30 cellular contexts compared by ENCODE assay signal in the genomic region with DNA sequence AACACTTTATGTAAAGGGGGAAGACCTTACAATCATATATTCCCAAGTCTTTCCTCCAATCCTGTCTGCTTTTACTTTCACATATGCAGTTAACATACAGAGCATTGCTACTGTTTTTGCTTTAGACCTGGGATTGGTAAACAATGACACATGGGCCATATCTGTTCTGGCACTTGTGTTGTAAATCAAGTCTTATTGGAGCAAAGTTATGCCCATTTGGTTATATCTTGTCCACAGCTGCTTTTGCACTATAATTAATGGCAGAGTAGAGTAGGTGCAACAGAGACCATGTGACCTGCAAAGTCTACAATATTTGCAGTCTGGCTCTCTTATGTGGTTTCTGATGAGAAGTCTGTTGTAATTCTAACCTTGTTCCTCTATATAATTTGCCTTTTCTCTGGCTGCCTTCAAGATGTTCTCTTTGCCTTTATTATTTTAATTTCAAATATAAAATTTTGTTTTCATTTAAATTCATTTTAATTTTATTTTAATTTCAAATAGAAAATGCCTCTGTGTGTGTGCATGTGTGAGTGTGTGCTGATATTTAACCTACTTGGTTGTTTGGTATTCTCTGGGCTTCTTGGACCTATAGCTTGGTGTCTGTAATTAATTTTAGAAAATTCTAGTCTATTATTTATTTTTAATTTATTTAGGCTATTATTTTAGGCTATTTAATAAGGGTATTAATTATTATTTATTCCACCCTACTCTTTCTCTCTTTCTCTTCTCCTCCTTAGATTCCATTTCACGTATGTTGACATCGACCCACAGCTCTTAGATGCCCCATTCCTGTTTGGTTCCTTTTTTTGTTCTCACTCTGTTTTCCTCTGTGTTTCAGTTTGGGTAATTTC. TPM values are rescaled to one million over a fixed set of nuclear protein-coding genes. Genes with fewer than 3 reads are reported as not detected.
"Had no signal": no experiment of that assay in that cellular context is flagged by ENCODE, and none has a peak within 500 bp of the region (broad histone marks: within the 10 kb centered on the region; RNA-seq: fewer than 3 reads in every experiment).

No MANE protein-coding gene starts in this region.

- H3K4me3 ChIP-seq: breast epithelium, colonic mucosa, dorsolateral prefrontal cortex, left ventricle myocardium inferior, tibial artery had no signal

- H3K27ac ChIP-seq: breast epithelium, colonic mucosa, dorsolateral prefrontal cortex, left ventricle myocardium inferior, tibial artery had no signal

- H3K4me1 ChIP-seq: breast epithelium, colonic mucosa, tibial artery had no signal

- H3K9me3 Mint-ChIP-seq: activated naive CD4-positive, alpha-beta T cell treated with anti-CD3 and anti-CD28 coated beads for 36 hours; activated naive CD8-positive, alpha-beta T cell treated with anti-CD3 and anti-CD28 coated beads, Interleukin-2, amount 10 ng/mL, durations not matched to agents 7 days and 5 days; central memory CD8-positive, alpha-beta T cell; effector memory CD8-positive, alpha-beta T cell; neural crest cell; stimulated activated effector memory CD8-positive, alpha-beta T cell treated with anti-CD3 and anti-CD28 coated beads, Interleukin-12 subunit alpha, Interleukin-12 subunit beta, amount 100 ng/mL, for 72 hours; stimulated activated naive CD8-positive, alpha-beta T cell treated with anti-CD3 and anti-CD28 coated beads, Interleukin-15, amount 100 ng/mL, for 72 hours had no signal

- H3K36me3 Mint-ChIP-seq: activated naive CD8-positive, alpha-beta T cell treated with anti-CD3 and anti-CD28 coated beads, Interleukin-2, amount 10 ng/mL, durations not matched to agents 7 days and 5 days; naive thymus-derived CD4-positive, alpha-beta T cell; stimulated activated effector memory CD8-positive, alpha-beta T cell treated with anti-CD3 and anti-CD28 coated beads, Interleukin-12 subunit alpha, Interleukin-12 subunit beta, amount 100 ng/mL, for 72 hours had no signal

- H3K36me3 ChIP-seq: breast epithelium, colonic mucosa, left ventricle myocardium inferior, tibial artery had no signal

- H3K9me3 ChIP-seq: breast epithelium, colonic mucosa, tibial artery had no signal

- H3K4me1 Mint-ChIP-seq: activated naive CD8-positive, alpha-beta T cell treated with anti-CD3 and anti-CD28 coated beads, Interleukin-2, amount 10 ng/mL, durations not matched to agents 7 days and 5 days; central memory CD8-positive, alpha-beta T cell; stimulated activated effector memory CD8-positive, alpha-beta T cell treated with anti-CD3 and anti-CD28 coated beads, Interleukin-12 subunit alpha, Interleukin-12 subunit beta, amount 100 ng/mL, for 72 hours; stimulated activated naive CD8-positive, alpha-beta T cell treated with anti-CD3 and anti-CD28 coated beads, Interleukin-15, amount 100 ng/mL, for 72 hours had no signal

- DNase-seq: activated CD4-positive, alpha-beta T cell treated with anti-CD3 and anti-CD28 coated beads for 4 hours; activated CD4-positive, alpha-beta T cell treated with anti-CD3 and anti-CD28 coated beads, Interleukin-2, amount 50 U/mL, for 48 hours; activated CD4-positive, CD25-positive, alpha-beta regulatory T cell; activated effector memory CD4-positive, alpha-beta T cell treated with Interleukin-2 at 50 U/mL for 16 hours; activated naive CD4-positive, alpha-beta T cell treated with anti-CD3 and anti-CD28 coated beads for 36 hours; activated naive CD8-positive, alpha-beta T cell treated with anti-CD3 and anti-CD28 coated beads, Interleukin-2, amount 10 ng/mL, durations not matched to agents 7 days and 5 days; activated T-cell treated with anti-CD3 and anti-CD28 coated beads, Interleukin-2, amount 50 U/mL, for 48 hours; amniotic stem cell; colonic mucosa; dorsolateral prefrontal cortex; effector memory CD8-positive, alpha-beta T cell; foreskin melanocyte; left ventricle myocardium inferior; naive thymus-derived CD4-positive, alpha-beta T cell; occipital lobe; small intestine; stimulated activated CD4-positive, alpha-beta T cell treated with anti-CD3 and anti-CD28 coated beads, Interleukin-2, amount 100 ng/mL, for 24 hours; stimulated activated naive CD8-positive, alpha-beta T cell treated with anti-CD3 and anti-CD28 coated beads, Interleukin-15, amount 100 ng/mL, for 72 hours; tibial artery had no signal

- H3K4me3 Mint-ChIP-seq: activated naive CD4-positive, alpha-beta T cell treated with anti-CD3 and anti-CD28 coated beads for 36 hours; activated naive CD8-positive, alpha-beta T cell treated with anti-CD3 and anti-CD28 coated beads, Interleukin-2, amount 10 ng/mL, durations not matched to agents 7 days and 5 days; central memory CD8-positive, alpha-beta T cell; effector memory CD8-positive, alpha-beta T cell; naive thymus-derived CD4-positive, alpha-beta T cell; neural crest cell; stimulated activated effector memory CD8-positive, alpha-beta T cell treated with anti-CD3 and anti-CD28 coated beads, Interleukin-12 subunit alpha, Interleukin-12 subunit beta, amount 100 ng/mL, for 72 hours; stimulated activated naive CD8-positive, alpha-beta T cell treated with anti-CD3 and anti-CD28 coated beads, Interleukin-15, amount 100 ng/mL, for 72 hours had no signal

- FAIRE-seq: endothelial cell of umbilical vein, small intestine had no signal

- H3K27ac Mint-ChIP-seq: activated naive CD4-positive, alpha-beta T cell treated with anti-CD3 and anti-CD28 coated beads for 36 hours; activated naive CD8-positive, alpha-beta T cell treated with anti-CD3 and anti-CD28 coated beads, Interleukin-2, amount 10 ng/mL, durations not matched to agents 7 days and 5 days; effector memory CD8-positive, alpha-beta T cell; stimulated activated effector memory CD8-positive, alpha-beta T cell treated with anti-CD3 and anti-CD28 coated beads, Interleukin-12 subunit alpha, Interleukin-12 subunit beta, amount 100 ng/mL, for 72 hours; stimulated activated naive CD8-positive, alpha-beta T cell treated with anti-CD3 and anti-CD28 coated beads, Interleukin-15, amount 100 ng/mL, for 72 hours had no signal

- H3K27me3 ChIP-seq: breast epithelium, colonic mucosa had no signal

- ATAC-seq: effector memory CD8-positive, alpha-beta T cell; esophagus mucosa; naive thymus-derived CD4-positive, alpha-beta T cell; sciatic nerve; stimulated activated effector memory CD8-positive, alpha-beta T cell treated with anti-CD3 and anti-CD28 coated beads, Interleukin-12 subunit alpha, Interleukin-12 subunit beta, amount 100 ng/mL, for 72 hours; stimulated activated naive CD8-positive, alpha-beta T cell treated with anti-CD3 and anti-CD28 coated beads, Interleukin-15, amount 100 ng/mL, for 72 hours had no signal

RNA-seq across cellular contexts. Expression of gene NTSR2, which starts 59.6 kb away (rescaled TPM):
- total RNA-seq: activated naive CD4-positive, alpha-beta T cell treated with anti-CD3 and anti-CD28 coated beads for 36 hours; activated naive CD8-positive, alpha-beta T cell treated with anti-CD3 and anti-CD28 coated beads, Interleukin-2, amount 10 ng/mL, durations not matched to agents 7 days and 5 days; colonic mucosa; endothelial cell of umbilical vein; esophagus mucosa; kidney epithelial cell; left ventricle myocardium inferior; lung microvascular endothelial cell; naive thymus-derived CD4-positive, alpha-beta T cell; neural crest cell; renal cortical epithelial cell; sciatic nerve; urinary bladder had no signal
- polyA plus RNA-seq: endothelial cell of umbilical vein; naive thymus-derived CD4-positive, alpha-beta T cell had no signal
